8 cellular contexts compared by ENCODE assay signal in the genomic region with DNA sequence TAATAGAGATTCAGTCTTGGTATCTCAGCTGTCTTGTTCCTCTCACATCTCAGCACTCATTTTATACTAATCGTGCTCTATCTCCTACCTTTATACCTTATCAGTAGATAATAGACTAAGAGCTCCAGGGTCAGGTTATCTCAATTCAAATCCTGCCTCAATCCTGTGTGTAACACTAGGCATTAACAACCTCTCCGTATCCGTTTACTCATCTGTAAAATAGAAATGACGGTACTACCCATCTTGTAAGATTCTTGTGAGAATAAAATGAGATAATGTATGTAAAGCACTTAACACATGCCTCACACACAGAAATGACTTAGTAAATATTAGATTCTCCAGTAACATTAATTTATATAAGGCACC. TPM values are rescaled to one million over a fixed set of nuclear protein-coding genes. Genes with fewer than 3 reads are reported as not detected.
DNase-seq lines count a peak whose midpoint lies in the region; ATAC-seq and TF ChIP-seq lines count a peak whose summit lies in the region.

No MANE protein-coding gene starts in this region.

- H4K20me1 ChIP-seq in osteoblast (ENCODE audit: insufficient read depth, low read length): peaks cover 3% of the 10 kb centered on the region

- peak overlapping the region; percentile 85 for H2AFZ ChIP-seq in osteoblast (ENCODE audit: low read length)

- no peak for ATAC-seq in GM21619 (IDR thresholded peaks at IDR 0.05; ENCODE audit: unreplicated experiment)

- H3K79me2 ChIP-seq in osteoblast (ENCODE audit: insufficient read depth, low read length): peaks cover 29% of the 10 kb centered on the region

- no peaks in the 10 kb centered on the region for H3K36me3 ChIP-seq in osteoblast (ENCODE audit: insufficient read depth, low read length)

- intact Hi-C loops in dorsolateral prefrontal cortex (cut with DNase I): loop anchor here (2.0 to 5.0 kb wide), 6 partner anchors 14 to 670 kb away; partner anchors contain the start of genes ECD (in 2 of the 2), FAM149B1 (in 2 of the 2), DNAJC9 (in 1 of the 2) and MRPS16 (in 1 of the 2)

- H3K9me3 ChIP-seq in osteoblast (ENCODE audit: low read depth, low read length): no peaks in the 10 kb centered on the region

- H3K4me2 ChIP-seq in osteoblast (ENCODE audit: insufficient read depth, low read length): peak overlapping the region; percentile 83

- no peaks in the 10 kb centered on the region for H3K27me3 ChIP-seq in dorsolateral prefrontal cortex
- H3K27me3 ChIP-seq in osteoblast (ENCODE audit: insufficient read depth, low read length): no peaks in the 10 kb centered on the region

- TF ChIP-seq CTCF in GM12864 (IDR thresholded peaks at IDR 0.05; ENCODE audit: low read depth, low read length, missing control alignments): no peak
- TF ChIP-seq CTCF in dorsolateral prefrontal cortex (IDR thresholded peaks at IDR 0.05 in 54 of 56, conservative IDR thresholded peaks at IDR 0.05 in 2 of 56; ENCODE audit: low read depth in 1 of 56, partially characterized antibody in 56 of 56): no peak
- TF ChIP-seq CTCF in osteoblast (IDR thresholded peaks at IDR 0.05; ENCODE audit: extremely low read depth, low read depth, low read length): no peak

- peaks cover 16% of the 10 kb centered on the region for H3K4me1 ChIP-seq in osteoblast (ENCODE audit: insufficient read depth, low read length)

- H3K4me3 ChIP-seq in GM12864 (ENCODE audit: low read depth, low read length) (peak overlapping the region; percentile 46), dorsolateral prefrontal cortex (peak overlapping the region; percentile 60 to 98 (median 88)), osteoblast (ENCODE audit: insufficient read depth, low read length) (peak overlapping the region; percentile 86)
- peak overlapping the region; percentile 91 for H3K4me3 ChIP-seq in Jurkat, Clone E6-1 (ENCODE audit: low read length)

- H3K27ac ChIP-seq in dorsolateral prefrontal cortex: peak overlapping the region; percentile 59 to 100 (median 99)
- H3K27ac ChIP-seq in osteoblast (ENCODE audit: low read depth, low read length): peak overlapping the region; percentile 88

- no peak for DNase-seq in GM12864 (ENCODE audit: low read depth)
- DNase-seq in Jurkat, Clone E6-1 (ENCODE audit: low read depth, low spot score): no peak
- DNase-seq in dorsolateral prefrontal cortex: no peak
- no peak for DNase-seq in osteoblast (ENCODE audit: insufficient read length, low spot score, missing footprints)
- DNase-seq in stimulated activated CD4-positive, alpha-beta T cell treated with anti-CD3 and anti-CD28 coated beads, Interleukin-2, amount 100 ng/mL, for 24 hours: no peak
- no peak for DNase-seq in activated CD4-positive, CD25-positive, alpha-beta regulatory T cell treated with anti-CD3 and anti-CD28 coated beads, Interleukin-2, amount 50 U/mL, for 72 hours
- no peak for DNase-seq in stimulated activated CD8-positive, alpha-beta memory T cell treated with anti-CD3 and anti-CD28 coated beads, Interleukin-4, amount 100 ng/mL, for 48 hours

RNA-seq across cellular contexts. Expression of gene P4HA1, which starts 0.6 kb away (rescaled TPM):
- polyA plus RNA-seq in Jurkat, Clone E6-1 (2012; ENCODE audit: insufficient read depth, insufficient read length): 21.5 TPM
- total RNA-seq in dorsolateral prefrontal cortex (10 to 100 TPM; 12.9 to 95.8 (median 22.2) TPM), osteoblast (143 and 220 TPM in 2 replicates)

RNA-seq across cellular contexts. Expression of gene NUDT13, which starts 13.0 kb away (rescaled TPM):
- not detected for polyA plus RNA-seq in Jurkat, Clone E6-1 (2012; ENCODE audit: insufficient read depth, insufficient read length)
- 1 to 10 TPM in 89 of 120 experiments, under 1 TPM in 31; 0.25 to 4.0 (median 1.3) TPM for total RNA-seq in dorsolateral prefrontal cortex
- total RNA-seq in osteoblast: 1.8 and 2.1 TPM in 2 replicates
